In genomic region chr3:162719684-162720341, GRCh38 we compare ENCODE assay signal across 1 cellular context.
A peak's percentile ranks its signal among the peaks of the same experiment; 100 is the strongest.
TF ChIP-seq lines count a peak whose summit lies in the region.

No MANE protein-coding gene starts in this region.

TF ChIP-seq in SK-N-SH, 30 proteins besides CTCF, POLR2A, EP300 and RAD21 (continued from another document):
- TF ChIP-seq REST (IDR thresholded peaks at IDR 0.05; ENCODE audit: low read depth, low read length) (no peak), MEF2A (IDR thresholded peaks at IDR 0.05; ENCODE audit: borderline replicate concordance, low read depth) (no peak), RFX5 (IDR thresholded peaks at IDR 0.05; ENCODE audit: low read length) (no peak), POLR2AphosphoS5 (IDR thresholded peaks at IDR 0.05; ENCODE audit: low read depth, low read length) (peak; percentile 20; the same call in 1 of the 2 replicates), SIN3A (IDR thresholded peaks at IDR 0.05; ENCODE audit: borderline replicate concordance, low read depth, low read length) (no peak), FOSL2 (IDR thresholded peaks at IDR 0.05; ENCODE audit: borderline replicate concordance, low read depth) (peak; percentile 81), NFIC (IDR thresholded peaks at IDR 0.05; ENCODE audit: borderline replicate concordance) (peak; percentile 92), GATA2 (CRISPR knock-in tag; IDR thresholded peaks at IDR 0.05) (no peak), CHD2 (IDR thresholded peaks at IDR 0.05; ENCODE audit: low read length, partially characterized antibody) (no peak), USF2 (IDR thresholded peaks at IDR 0.05; ENCODE audit: borderline replicate concordance, low read depth, low read length) (no peak), MXI1 (IDR thresholded peaks at IDR 0.05; ENCODE audit: low read depth, low read length) (no peak), YY1 (IDR thresholded peaks at IDR 0.05; ENCODE audit: low read depth) (no peak), TCF12 (IDR thresholded peaks at IDR 0.05) (peak; percentile 67)
